10 cellular contexts compared by ENCODE assay signal in genomic region chr10:112390125-112390703, GRCh38. TPM values are rescaled to one million over a fixed set of nuclear protein-coding genes. Genes with fewer than 3 reads are reported as not detected.
DNase-seq lines count a peak whose midpoint lies in the region; ATAC-seq and TF ChIP-seq lines count a peak whose summit lies in the region.
"Had no signal": no experiment of that assay in that cellular context is flagged by ENCODE, and none has a peak within 500 bp of the region (broad histone marks: within the 10 kb centered on the region; RNA-seq: fewer than 3 reads in every experiment).

No MANE protein-coding gene starts in this region.

- TSS peak; percentile 27 for BruUV-seq in Calu3 (replicated peaks; lab: Mats Ljungman, UMichigan)

- TF ChIP-seq CTCF in Calu3 (IDR thresholded peaks at IDR 0.05; ENCODE audit: unreplicated experiment), result no peak

- no peak for DNase-seq in Calu3
- no peak for DNase-seq in activated T-helper 1 cell treated with anti-CD3 and anti-CD28 coated beads, Interleukin-12 subunit alpha, Interleukin-12 subunit beta, Interleukin-2, Interleukin-4 antibody, amounts not matched to agents 30 ng/mL and 10 ng/mL and 1 ng/mL, durations not matched to agents 14 hours and 24 hours and 36 hours (ENCODE audit: low spot score)
- DNase-seq in renal cortical epithelial cell (ENCODE audit: low read depth), result peak; percentile 27
- DNase-seq in GM03348 (ENCODE audit: low spot score), result no peak
- DNase-seq: activated CD8-positive, alpha-beta memory T cell treated with anti-CD3 and anti-CD28 coated beads for 24 hours; dorsolateral prefrontal cortex; NCI-H1048 had no signal

- H3K4me3 Mint-ChIP-seq in Calu3 (ENCODE audit: low read depth, unreplicated experiment), result no peak overlapping the region
- H3K4me3 Mint-ChIP-seq in activated T-helper 1 cell treated with anti-CD3 and anti-CD28 coated beads, Interleukin-12 subunit alpha, Interleukin-12 subunit beta, Interleukin-2, Interleukin-4 antibody, amounts not matched to agents 30 ng/mL and 10 ng/mL and 1 ng/mL, durations not matched to agents 14 hours and 24 hours and 36 hours, result peak overlapping the region; percentile 38

- ATAC-seq in GM19351 (IDR thresholded peaks at IDR 0.05; ENCODE audit: unreplicated experiment) (peak; percentile 43), HG03095 (IDR thresholded peaks at IDR 0.05; ENCODE audit: unreplicated experiment) (no peak), HG03469 (IDR thresholded peaks at IDR 0.05; ENCODE audit: unreplicated experiment) (no peak)

- intact Hi-C loops in Calu3 (cut with micrococcal nuclease; ENCODE audit: unreplicated experiment), result loop anchor here (5.0 kb wide), 1 partner anchor 58 kb away; no protein-coding TSS in a partner anchor
- intact Hi-C loops in activated T-helper 1 cell treated with anti-CD3 and anti-CD28 coated beads, Interleukin-12 subunit alpha, Interleukin-12 subunit beta, Interleukin-2, Interleukin-4 antibody, amounts not matched to agents 30 ng/mL and 10 ng/mL and 1 ng/mL, durations not matched to agents 14 hours and 24 hours and 36 hours (cut with micrococcal nuclease), result loop anchor here (5.0 kb wide), 1 partner anchor 1292 kb away; no protein-coding TSS in a partner anchor

- H3K27me3 Mint-ChIP-seq in Calu3 (ENCODE audit: unreplicated experiment), result no peaks in the 10 kb centered on the region
- no peaks in the 10 kb centered on the region for H3K27me3 Mint-ChIP-seq in activated T-helper 1 cell treated with anti-CD3 and anti-CD28 coated beads, Interleukin-12 subunit alpha, Interleukin-12 subunit beta, Interleukin-2, Interleukin-4 antibody, amounts not matched to agents 30 ng/mL and 10 ng/mL and 1 ng/mL, durations not matched to agents 14 hours and 24 hours and 36 hours (ENCODE audit: insufficient read depth)

- CTCF ChIA-PET in Calu3 (lab: Charles Lee), result interaction anchor here (0.6 to 1.2 kb wide), 2 partner anchors 16 to 53 kb away, joined by 3 read pairs; no protein-coding TSS in a partner anchor

- peaks cover 11% of the 10 kb centered on the region for H3K36me3 Mint-ChIP-seq in Calu3 (ENCODE audit: insufficient read depth, unreplicated experiment)
- H3K36me3 Mint-ChIP-seq in activated T-helper 1 cell treated with anti-CD3 and anti-CD28 coated beads, Interleukin-12 subunit alpha, Interleukin-12 subunit beta, Interleukin-2, Interleukin-4 antibody, amounts not matched to agents 30 ng/mL and 10 ng/mL and 1 ng/mL, durations not matched to agents 14 hours and 24 hours and 36 hours (ENCODE audit: low read depth), result peaks cover 20% of the 10 kb centered on the region

- H3K27ac Mint-ChIP-seq in Calu3 (ENCODE audit: unreplicated experiment), result peak overlapping the region; percentile 92
- H3K27ac Mint-ChIP-seq in activated T-helper 1 cell treated with anti-CD3 and anti-CD28 coated beads, Interleukin-12 subunit alpha, Interleukin-12 subunit beta, Interleukin-2, Interleukin-4 antibody, amounts not matched to agents 30 ng/mL and 10 ng/mL and 1 ng/mL, durations not matched to agents 14 hours and 24 hours and 36 hours, result peak overlapping the region; percentile 64

- H3K4me1 Mint-ChIP-seq in Calu3 (ENCODE audit: low read depth, unreplicated experiment), result peaks cover 44% of the 10 kb centered on the region
- peaks cover 61% of the 10 kb centered on the region for H3K4me1 Mint-ChIP-seq in activated T-helper 1 cell treated with anti-CD3 and anti-CD28 coated beads, Interleukin-12 subunit alpha, Interleukin-12 subunit beta, Interleukin-2, Interleukin-4 antibody, amounts not matched to agents 30 ng/mL and 10 ng/mL and 1 ng/mL, durations not matched to agents 14 hours and 24 hours and 36 hours (ENCODE audit: low read depth)

- H3K9me3 Mint-ChIP-seq in Calu3 (ENCODE audit: low read depth, unreplicated experiment), result no peaks in the 10 kb centered on the region
- H3K9me3 Mint-ChIP-seq in activated T-helper 1 cell treated with anti-CD3 and anti-CD28 coated beads, Interleukin-12 subunit alpha, Interleukin-12 subunit beta, Interleukin-2, Interleukin-4 antibody, amounts not matched to agents 30 ng/mL and 10 ng/mL and 1 ng/mL, durations not matched to agents 14 hours and 24 hours and 36 hours, result no peaks in the 10 kb centered on the region

RNA-seq across cellular contexts. Expression of gene ACSL5, which starts 16.3 kb away (rescaled TPM):
- 35.3 and 59.2 TPM in 2 replicates for total RNA-seq in Calu3 (2022)
- total RNA-seq in activated T-helper 1 cell treated with anti-CD3 and anti-CD28 coated beads, Interleukin-12 subunit alpha, Interleukin-12 subunit beta, Interleukin-2, Interleukin-4 antibody, amounts not matched to agents 30 ng/mL and 10 ng/mL and 1 ng/mL, durations not matched to agents 14 hours and 24 hours and 36 hours, result 46.7 and 50.7 TPM in 2 replicates
- total RNA-seq in renal cortical epithelial cell, result 5.8 and 11.8 TPM in 2 replicates

RNA-seq across cellular contexts. Expression of gene ZDHHC6, which starts 56.5 kb away (rescaled TPM):
- total RNA-seq in Calu3 (2022) (25.7 and 28.7 TPM in 2 replicates), renal cortical epithelial cell (35.1 and 39.0 TPM in 2 replicates)
- total RNA-seq in activated T-helper 1 cell treated with anti-CD3 and anti-CD28 coated beads, Interleukin-12 subunit alpha, Interleukin-12 subunit beta, Interleukin-2, Interleukin-4 antibody, amounts not matched to agents 30 ng/mL and 10 ng/mL and 1 ng/mL, durations not matched to agents 14 hours and 24 hours and 36 hours, result 51.9 and 52.6 TPM in 2 replicates

RNA-seq across cellular contexts. Expression of gene VTI1A, which starts 56.8 kb away (rescaled TPM):
- total RNA-seq in Calu3 (2022) (26.5 and 28.6 TPM in 2 replicates), renal cortical epithelial cell (33.2 and 49.7 TPM in 2 replicates)
- 39.4 and 39.9 TPM in 2 replicates for total RNA-seq in activated T-helper 1 cell treated with anti-CD3 and anti-CD28 coated beads, Interleukin-12 subunit alpha, Interleukin-12 subunit beta, Interleukin-2, Interleukin-4 antibody, amounts not matched to agents 30 ng/mL and 10 ng/mL and 1 ng/mL, durations not matched to agents 14 hours and 24 hours and 36 hours
